22 cellular contexts compared by ENCODE assay signal in genomic region chr3:59143447-59143846, GRCh38.
A peak's percentile ranks its signal among the peaks of the same experiment; 100 is the strongest.
DNase-seq lines count a peak whose midpoint lies in the region; ATAC-seq and TF ChIP-seq lines count a peak whose summit lies in the region.
"Had no signal": no experiment of that assay in that cellular context is flagged by ENCODE, and none has a peak within 500 bp of the region (broad histone marks: within the 10 kb centered on the region; RNA-seq: fewer than 3 reads in every experiment).

No MANE protein-coding gene starts in this region.

- peaks cover 7% of the 10 kb centered on the region; the same call in 1 of the 2 replicates for H3K4me1 Mint-ChIP-seq in WTC11
- H3K4me1 Mint-ChIP-seq: activated CD4-positive, alpha-beta T cell treated with anti-CD3 and anti-CD28 coated beads, Interleukin-2, amount 10 ng/mL, durations not matched to agents 7 days and 5 days had no signal

- no peaks in the 10 kb centered on the region for H3K36me3 ChIP-seq in BE2C
- H3K36me3 ChIP-seq in neuronal stem cell (replicated peaks in 1 of 2; ENCODE audit: control insufficient read depth in 2 of 2, insufficient read depth in 2 of 2, low read length in 2 of 2) = no peaks in the 10 kb centered on the region
- H3K36me3 ChIP-seq: ovary, upper lobe of right lung had no signal

- no peaks in the 10 kb centered on the region for H3K9me3 ChIP-seq in BE2C
- H3K9me3 ChIP-seq in neuronal stem cell (replicated peaks in 1 of 2; ENCODE audit: control insufficient read depth in 2 of 2, insufficient read depth in 1 of 2, low read depth in 1 of 2, low read length in 2 of 2) = peaks cover 0 to 8% of the 10 kb centered on the region in 2 donors
- H3K9me3 ChIP-seq: ovary had no signal

- H4K8ac ChIP-seq in neuronal stem cell (ENCODE audit: low read depth, low read length) = no peak overlapping the region

- CTCF ChIA-PET in WTC11 (lab: Charles Lee) = interaction anchor here (0.7 kb wide), 1 partner anchor 94 kb away, joined by 4 read pairs; no protein-coding TSS in a partner anchor

- no peak overlapping the region for H2BK120ac ChIP-seq in neuronal stem cell (ENCODE audit: low read depth, low read length)

- TF ChIP-seq CTCF in BE2C (IDR thresholded peaks at IDR 0.05; ENCODE audit: low read depth, low read length) = peak; percentile 13; the same call in 1 of the 2 replicates
- no peak for TF ChIP-seq CTCF in WTC11 (IDR thresholded peaks at IDR 0.05)
- peak; percentile 18 for TF ChIP-seq CTCF in foreskin fibroblast (IDR thresholded peaks at IDR 0.05; ENCODE audit: low read depth, low read length)

- H3K27me3 ChIP-seq in BE2C (no peaks in the 10 kb centered on the region), neuronal stem cell (ENCODE audit: control insufficient read depth in 3 of 3, insufficient read depth in 3 of 3, low read depth in 1 of 3, low read length in 3 of 3) (no peaks in the 10 kb centered on the region)
- H3K27me3 ChIP-seq: ovary, upper lobe of right lung had no signal

- H3K27ac ChIP-seq in neuronal stem cell (replicated peaks; ENCODE audit: low read length) = no peak overlapping the region
- H3K27ac ChIP-seq: ovary, upper lobe of right lung had no signal

- H3K36me3 Mint-ChIP-seq in WTC11 = peaks cover 14% of the 10 kb centered on the region
- H3K36me3 Mint-ChIP-seq: activated naive CD4-positive, alpha-beta T cell treated with anti-CD3 and anti-CD28 coated beads, Interleukin-2, amount 50 U/mL, for 72 hours had no signal

- H3K9me3 Mint-ChIP-seq in WTC11 = peaks cover 24% of the 10 kb centered on the region

- no peak for DNase-seq in BE2C
- peak; percentile 4 for DNase-seq in HT-29 (ENCODE audit: low spot score)
- no peak for DNase-seq in WTC11 (ENCODE audit: low spot score)
- DNase-seq in foreskin fibroblast = peak in 1 of 2 donors; percentile 14
- DNase-seq in neuronal stem cell (ENCODE audit: low spot score) = no peak
- DNase-seq in stimulated activated CD4-positive, alpha-beta T cell treated with anti-CD3 and anti-CD28 coated beads, Interleukin-1b, Interleukin-23, amount 100 ng/mL, for 48 hours = no peak
- DNase-seq: activated CD4-positive, alpha-beta T cell treated with anti-CD3 and anti-CD28 coated beads, Interleukin-2, amount 10 ng/mL, durations not matched to agents 7 days and 5 days; activated T-cell treated with anti-CD3 and anti-CD28 coated beads, Interleukin-2, amount 50 U/mL, for 24 hours; caudate nucleus; effector memory CD4-positive, alpha-beta T cell; head of caudate nucleus; kidney glomerular epithelial cell; mucosa of descending colon; NCI-H187; NCI-H526; ovary; stimulated activated naive CD4-positive, alpha-beta T cell treated with Interleukin-2 at 50 U/mL for 16 hours; upper lobe of right lung had no signal

- POLR2A ChIA-PET in WTC11 (lab: Charles Lee) = no interaction called here

- ATAC-seq in WTC11 (peak; percentile 53), GM18870 (IDR thresholded peaks at IDR 0.05; ENCODE audit: unreplicated experiment) (no peak), HG02763 (IDR thresholded peaks at IDR 0.05; ENCODE audit: unreplicated experiment) (no peak)
- ATAC-seq: activated naive CD4-positive, alpha-beta T cell treated with anti-CD3 and anti-CD28 coated beads, Interleukin-2, amount 50 U/mL, for 72 hours; mucosa of descending colon; upper lobe of right lung had no signal

- no peak overlapping the region for H3K4me2 ChIP-seq in neuronal stem cell (ENCODE audit: insufficient read depth, low read length, poor library complexity, severe bottlenecking)
- H3K4me2 ChIP-seq: smooth muscle cell had no signal

- H3K4me3 Mint-ChIP-seq in WTC11 = no peak overlapping the region
- H3K4me3 Mint-ChIP-seq: activated CD4-positive, alpha-beta T cell treated with anti-CD3 and anti-CD28 coated beads, Interleukin-2, amount 10 ng/mL, durations not matched to agents 7 days and 5 days; activated T-cell treated with anti-CD3 and anti-CD28 coated beads, Interleukin-2, amount 50 U/mL, for 24 hours had no signal

- no peaks in the 10 kb centered on the region for H3K79me1 ChIP-seq in neuronal stem cell (ENCODE audit: low read depth, low read length)

- no peak overlapping the region for H4K91ac ChIP-seq in neuronal stem cell (ENCODE audit: low read depth, low read length, poor library complexity)

- H2BK5ac ChIP-seq in neuronal stem cell (ENCODE audit: low read length) = no peak overlapping the region

- no peak overlapping the region for H2AFZ ChIP-seq in neuronal stem cell (ENCODE audit: low read length)

- no peak overlapping the region for H2BK12ac ChIP-seq in neuronal stem cell (ENCODE audit: low read length)

- no peak overlapping the region for H3K27ac Mint-ChIP-seq in WTC11
- H3K27ac Mint-ChIP-seq: activated CD4-positive, alpha-beta T cell treated with anti-CD3 and anti-CD28 coated beads, Interleukin-2, amount 10 ng/mL, durations not matched to agents 7 days and 5 days; activated naive CD4-positive, alpha-beta T cell treated with anti-CD3 and anti-CD28 coated beads, Interleukin-2, amount 50 U/mL, for 72 hours; activated T-cell treated with anti-CD3 and anti-CD28 coated beads, Interleukin-2, amount 50 U/mL, for 24 hours had no signal

- H2AK5ac ChIP-seq in neuronal stem cell (ENCODE audit: low read depth, low read length) = no peak overlapping the region

- H3K4me3 ChIP-seq in BE2C (ENCODE audit: low read depth, low read length) (no peak overlapping the region), foreskin fibroblast (ENCODE audit: low read depth in 1 of 2, low read length in 2 of 2) (no peak overlapping the region), neuronal stem cell (ENCODE audit: low read length in 2 of 2) (no peak overlapping the region)
- H3K4me3 ChIP-seq: mucosa of descending colon, ovary, smooth muscle cell, upper lobe of right lung had no signal

- no peak overlapping the region for H3K4ac ChIP-seq in neuronal stem cell (ENCODE audit: low read length)

- H3K14ac ChIP-seq in neuronal stem cell (ENCODE audit: low read length) = no peak overlapping the region

- no peaks in the 10 kb centered on the region for H3K4me1 ChIP-seq in BE2C
- H3K4me1 ChIP-seq in neuronal stem cell (ENCODE audit: control insufficient read depth in 2 of 2, insufficient read depth in 1 of 2, low read depth in 1 of 2, low read length in 2 of 2) = peaks cover 0 to 5% of the 10 kb centered on the region in 2 donors
- H3K4me1 ChIP-seq: upper lobe of right lung had no signal

- no peak overlapping the region for H2BK15ac ChIP-seq in neuronal stem cell (ENCODE audit: low read length)

- no peaks in the 10 kb centered on the region; the same call in 1 of the 2 replicates for H3K27me3 Mint-ChIP-seq in WTC11 (ENCODE audit: low read depth)

- H3K23ac ChIP-seq in neuronal stem cell (ENCODE audit: low read depth, low read length, poor library complexity) = no peak overlapping the region

- H3K9ac ChIP-seq in neuronal stem cell (ENCODE audit: low read depth, low read length, poor library complexity) = no peak overlapping the region

- H3K18ac ChIP-seq in neuronal stem cell (ENCODE audit: low read length) = no peak overlapping the region

TF ChIP-seq in WTC11, 78 proteins besides CTCF, POLR2A, EP300 and RAD21 (continues in another document):
- no peak for TF ChIP-seq ZNF281 (CRISPR knock-in tag; IDR thresholded peaks at IDR 0.05)
- no peak for TF ChIP-seq ZNF512 (CRISPR knock-in tag; IDR thresholded peaks at IDR 0.05; ENCODE audit: borderline replicate concordance)
- TF ChIP-seq USF2 (CRISPR knock-in tag; IDR thresholded peaks at IDR 0.05) = no peak
